15 cellular contexts compared by ENCODE assay signal in the genomic region with DNA sequence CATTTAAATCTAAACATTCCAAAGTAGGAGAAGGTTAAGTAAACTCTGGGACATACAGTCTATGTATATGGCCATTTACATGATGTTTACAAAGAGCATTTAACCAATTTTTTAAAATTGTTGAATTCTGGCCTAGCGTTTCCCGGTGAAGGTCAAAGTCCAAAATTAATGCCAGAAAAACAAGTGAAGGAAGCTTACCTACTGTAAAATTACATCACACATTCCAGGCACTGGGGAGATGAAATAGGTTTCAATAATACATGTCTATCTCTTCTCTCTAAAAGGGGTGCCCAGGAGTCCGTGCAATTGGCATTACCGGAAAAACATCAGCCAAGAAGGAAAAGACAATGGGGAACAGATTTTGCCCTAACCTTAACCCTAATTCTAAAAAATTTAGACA.
DNase-seq lines count a peak whose midpoint lies in the region; ATAC-seq and TF ChIP-seq lines count a peak whose summit lies in the region.
"Had no signal": no experiment of that assay in that cellular context is flagged by ENCODE, and none has a peak within 500 bp of the region (broad histone marks: within the 10 kb centered on the region; RNA-seq: fewer than 3 reads in every experiment).

No MANE protein-coding gene starts in this region.

- no peaks in the 10 kb centered on the region for H3K27me3 ChIP-seq in MM.1S (replicated peaks; ENCODE audit: insufficient read depth, low read length)
- H3K27me3 ChIP-seq in H7 (ENCODE audit: control insufficient read depth, insufficient read depth, low read length) = no peaks in the 10 kb centered on the region

- intact Hi-C loops in mucosa of descending colon (cut with DNase I, micrococcal nuclease) = no loop called here

- H3K9ac ChIP-seq in MM.1S (ENCODE audit: low read length) = no peak overlapping the region
- H3K9ac ChIP-seq: GM23248 had no signal

- TF ChIP-seq CTCF in MM.1S (IDR thresholded peaks at IDR 0.05; ENCODE audit: low read length) = no peak
- TF ChIP-seq CTCF in VCaP (conservative IDR thresholded peaks at IDR 0.05) = no peak
- TF ChIP-seq CTCF in mucosa of descending colon (IDR thresholded peaks at IDR 0.05) = no peak

- DNase-seq in MM.1S (no peak), mucosa of descending colon (no peak), T1000 (lab: John Stamatoyannopoulos, UW) (no peak), H7 (no peak)
- DNase-seq: C1 segment of cervical spinal cord; Calu3; CD4-positive, alpha-beta memory T cell; COR-L47; DMS79 treated with DMSO at 0.1 percent for 48 hours; GF-D8; GM23248; H9 had no signal

- no peaks in the 10 kb centered on the region for H3K79me2 ChIP-seq in MM.1S (ENCODE audit: low read length)

- ATAC-seq in mucosa of descending colon (peak; percentile 51), GM19023 (IDR thresholded peaks at IDR 0.05; ENCODE audit: unreplicated experiment) (no peak)
- ATAC-seq: HCT116 had no signal

- H3K4me2 ChIP-seq in MM.1S (ENCODE audit: low read depth, low read length) = peak overlapping the region; percentile 53; the same call in 1 of the 2 replicates

- peaks cover 11% of the 10 kb centered on the region; the same call in 1 of the 2 replicates for H3F3A ChIP-seq in MM.1S (ENCODE audit: insufficient read depth, low read length)

- H3K9me3 ChIP-seq in MM.1S (replicated peaks; ENCODE audit: insufficient read depth, low read length) (no peaks in the 10 kb centered on the region), mucosa of descending colon (no peaks in the 10 kb centered on the region)

- peak overlapping the region; percentile 75; the same call in 1 of the 2 replicates for H3K27ac ChIP-seq in MM.1S (ENCODE audit: low read length)
- peak overlapping the region; percentile 40 for H3K27ac ChIP-seq in VCaP
- H3K27ac ChIP-seq: GM23248 had no signal

- H4K20me1 ChIP-seq in MM.1S (ENCODE audit: insufficient read depth, low read length) = no peaks in the 10 kb centered on the region

- H3K4me3 ChIP-seq in MM.1S (ENCODE audit: low read length) (no peak overlapping the region), mucosa of descending colon (no peak overlapping the region), H7 (ENCODE audit: insufficient read depth, low read depth, low read length) (no peak overlapping the region)
- H3K4me3 ChIP-seq: GM23248 had no signal

- H3K4me1 ChIP-seq in MM.1S (ENCODE audit: low read length) (peaks cover 38% of the 10 kb centered on the region), mucosa of descending colon (ENCODE audit: low read depth) (peaks cover 5% of the 10 kb centered on the region)

- H2AFZ ChIP-seq in MM.1S (ENCODE audit: low read length) = peak overlapping the region; percentile 52; the same call in 1 of the 2 replicates
- H2AFZ ChIP-seq: GM23248 had no signal

- no peaks in the 10 kb centered on the region for H3K36me3 ChIP-seq in MM.1S (replicated peaks; ENCODE audit: insufficient read depth, low read length)
- H3K36me3 ChIP-seq in mucosa of descending colon (ENCODE audit: low read depth) = no peaks in the 10 kb centered on the region
- no peaks in the 10 kb centered on the region for H3K36me3 ChIP-seq in H7 (replicated peaks; ENCODE audit: control insufficient read depth, insufficient read depth, low read length)

- no peaks in the 10 kb centered on the region for H3K9me2 ChIP-seq in MM.1S (replicated peaks; ENCODE audit: insufficient read depth, low read length)
